ENCODE assay signal across 6 cellular contexts in genomic region chr17:21324741-21325140, GRCh38. TPM values are rescaled to one million over a fixed set of nuclear protein-coding genes. Genes with fewer than 3 reads are reported as not detected.
DNase-seq lines count a peak whose midpoint lies in the region; ATAC-seq and TF ChIP-seq lines count a peak whose summit lies in the region.
"Not testable (repeated sequence)": the region's sequence is repeated elsewhere in the genome, so short reads cannot be mapped to it uniquely, and the experiment has no call there.
"Had no signal": no experiment of that assay in that cellular context is flagged by ENCODE, and none has a peak within 500 bp of the region (broad histone marks: within the 10 kb centered on the region; RNA-seq: fewer than 3 reads in every experiment).

No MANE protein-coding gene starts in this region.

- H3K4me3 Mint-ChIP-seq in activated T-helper 17 cell treated with anti-CD3 and anti-CD28 coated beads, Interleukin-2, amount 50 U/mL, for 72 hours = peak overlapping the region; percentile 49

- H3K4me2 ChIP-seq in DOHH2 (ENCODE audit: low read length) = peak overlapping the region; percentile 45

- not testable (repeated sequence) for H4K20me1 ChIP-seq in DOHH2 (ENCODE audit: control insufficient read depth, insufficient read depth, low read depth, low read length)

- ATAC-seq in SK-N-SH treated with all-trans-retinoic acid at 6 μM for 48 hours; activated T-helper 17 cell treated with anti-CD3 and anti-CD28 coated beads, Interleukin-2, amount 50 U/mL, for 72 hours (replicated peaks): not testable (repeated sequence)

- DNase-seq in NCI-H1694 treated with DMSO at 0.1 percent for 48 hours (lab: John Stamatoyannopoulos, UW) = peak; percentile 4
- peak; percentile 11 for DNase-seq in dedifferentiated amniotic fluid mesenchymal stem cell (ENCODE audit: extremely low spot score)

- not testable (repeated sequence) for H3K36me3 Mint-ChIP-seq in activated T-helper 17 cell treated with anti-CD3 and anti-CD28 coated beads, Interleukin-2, amount 50 U/mL, for 72 hours (ENCODE audit: low read depth)

- H3K27me3 Mint-ChIP-seq in activated T-helper 17 cell treated with anti-CD3 and anti-CD28 coated beads, Interleukin-2, amount 50 U/mL, for 72 hours = not testable (repeated sequence)

- H3K36me3 ChIP-seq in DOHH2 (ENCODE audit: control insufficient read depth, low read length) = not testable (repeated sequence)

- H3K27ac ChIP-seq in DOHH2 (ENCODE audit: low read depth, low read length) = 0 out of 2 replicates have a peak overlapping the region, but pooled peaks have one; percentile 2

- not testable (repeated sequence) for H3K9me3 ChIP-seq in DOHH2 (ENCODE audit: control insufficient read depth, insufficient read depth, low read length)

- not testable (repeated sequence) for H3K4me3 ChIP-seq in DOHH2 (ENCODE audit: low read length)

- not testable (repeated sequence) for H3K27ac Mint-ChIP-seq in activated T-helper 17 cell treated with anti-CD3 and anti-CD28 coated beads, Interleukin-2, amount 50 U/mL, for 72 hours

- not testable (repeated sequence) for H3K9me2 ChIP-seq in DOHH2 (replicated peaks; ENCODE audit: control insufficient read depth, low read length)

- TF ChIP-seq CTCF in DOHH2 (IDR thresholded peaks at IDR 0.05; ENCODE audit: low read depth, low read length, poor library complexity, severe bottlenecking) = not testable (repeated sequence)

- not testable (repeated sequence) for H3K4me1 Mint-ChIP-seq in activated T-helper 17 cell treated with anti-CD3 and anti-CD28 coated beads, Interleukin-2, amount 50 U/mL, for 72 hours

- not testable (repeated sequence) for H3K79me2 ChIP-seq in DOHH2 (ENCODE audit: control insufficient read depth, low read length)

- peaks cover 44% of the 10 kb centered on the region for H3K4me1 ChIP-seq in DOHH2 (ENCODE audit: control insufficient read depth, low read length)

- H3K27me3 ChIP-seq in DOHH2 (ENCODE audit: control insufficient read depth, low read length) = not testable (repeated sequence)

- H3F3A ChIP-seq in DOHH2 (ENCODE audit: control insufficient read depth, insufficient read depth) = not testable (repeated sequence)

- H3K9me3 Mint-ChIP-seq in activated T-helper 17 cell treated with anti-CD3 and anti-CD28 coated beads, Interleukin-2, amount 50 U/mL, for 72 hours = not testable (repeated sequence)

TF ChIP-seq in SK-N-SH treated with all-trans-retinoic acid at 6 μM for 48 hours, 23 proteins besides CTCF, POLR2A, EP300 and RAD21:
- TF ChIP-seq ISL1 (CRISPR knock-in tag; IDR thresholded peaks at IDR 0.05) = 0 out of 2 replicates have a peak, but pooled peaks have one; percentile 5

RNA-seq across cellular contexts. Expression of gene MAP2K3, which starts 40.2 kb away (rescaled TPM):
- total RNA-seq in activated T-helper 17 cell treated with anti-CD3 and anti-CD28 coated beads, Interleukin-2, amount 50 U/mL, for 72 hours = 100 to 1,000 TPM; 107 to 112 TPM

RNA-seq across cellular contexts. Expression of gene KCNJ12, which starts 51.4 kb away (rescaled TPM):
- total RNA-seq in activated T-helper 17 cell treated with anti-CD3 and anti-CD28 coated beads, Interleukin-2, amount 50 U/mL, for 72 hours = under 1 TPM in 1 of 2 donors, not detected in 1; 0.05 TPM
- total RNA-seq: Calu3 had no signal
